Comparison of ENCODE assay signal across 13 cellular contexts in the genomic region with DNA sequence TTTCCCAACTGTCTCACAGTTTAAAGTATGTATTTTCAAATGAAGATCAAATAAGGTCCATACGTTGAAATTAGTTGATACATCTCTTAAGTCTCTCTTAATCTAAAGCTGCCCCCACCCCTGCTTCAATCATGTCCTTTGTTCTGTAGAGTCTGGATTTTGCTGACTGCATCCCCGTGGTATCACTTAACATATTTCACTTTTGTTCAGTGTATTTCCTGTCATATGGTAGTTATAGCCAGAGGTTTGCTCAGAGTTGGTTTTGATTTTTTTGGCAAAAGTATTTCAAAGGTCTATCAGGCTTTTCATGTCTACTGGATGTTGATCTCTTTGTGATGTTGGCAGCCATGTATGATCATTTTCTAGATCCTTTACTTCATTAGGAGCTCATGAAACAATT.
"Had no signal": no experiment of that assay in that cellular context is flagged by ENCODE, and none has a peak within 500 bp of the region (broad histone marks: within the 10 kb centered on the region; RNA-seq: fewer than 3 reads in every experiment).

No MANE protein-coding gene starts in this region.

- DNase-seq: activated CD4-positive, alpha-beta T cell treated with anti-CD3 and anti-CD28 coated beads, Interleukin-2, amount 50 U/mL, for 1 hour; activated CD4-positive, CD25-positive, alpha-beta regulatory T cell; activated CD8-positive, alpha-beta memory T cell treated with anti-CD3 and anti-CD28 coated beads for 24 hours; activated naive CD4-positive, alpha-beta T cell treated with anti-CD3 and anti-CD28 coated beads for 36 hours; hippocampal formation; kidney; left ventricle myocardium inferior; nephron progenitor cell; sigmoid colon; spleen had no signal

- H3K27ac ChIP-seq: cardiac muscle cell, left ventricle myocardium inferior, sigmoid colon, spleen had no signal

- H3K4me3 ChIP-seq: cardiac muscle cell, left ventricle myocardium inferior, sigmoid colon, spleen had no signal

- H3K27ac Mint-ChIP-seq: activated naive CD4-positive, alpha-beta T cell treated with anti-CD3 and anti-CD28 coated beads for 36 hours; memory B cell; nephron progenitor cell; T-helper 2 cell treated with Interferon-gamma antibody and Interleukin-4, amounts not matched to agents 5 μg/mL and 100 μg/mL, for 36 hours had no signal

- H3K36me3 ChIP-seq: cardiac muscle cell, left ventricle myocardium inferior, sigmoid colon, spleen had no signal

- H3K27me3 ChIP-seq: cardiac muscle cell, sigmoid colon, spleen had no signal

- H3K4me1 ChIP-seq: left ventricle myocardium inferior had no signal

- H3K4me3 Mint-ChIP-seq: activated naive CD4-positive, alpha-beta T cell treated with anti-CD3 and anti-CD28 coated beads for 36 hours; memory B cell; nephron progenitor cell; T-helper 2 cell treated with Interferon-gamma antibody and Interleukin-4, amounts not matched to agents 5 μg/mL and 100 μg/mL, for 36 hours had no signal

- H3K9me3 ChIP-seq: left ventricle myocardium inferior, sigmoid colon, spleen had no signal

- H3K9me3 Mint-ChIP-seq: activated naive CD4-positive, alpha-beta T cell treated with anti-CD3 and anti-CD28 coated beads for 36 hours; memory B cell; nephron progenitor cell; T-helper 2 cell treated with Interferon-gamma antibody and Interleukin-4, amounts not matched to agents 5 μg/mL and 100 μg/mL, for 36 hours had no signal
